Comparison of ENCODE assay signal across 8 cellular contexts in the genomic region with DNA sequence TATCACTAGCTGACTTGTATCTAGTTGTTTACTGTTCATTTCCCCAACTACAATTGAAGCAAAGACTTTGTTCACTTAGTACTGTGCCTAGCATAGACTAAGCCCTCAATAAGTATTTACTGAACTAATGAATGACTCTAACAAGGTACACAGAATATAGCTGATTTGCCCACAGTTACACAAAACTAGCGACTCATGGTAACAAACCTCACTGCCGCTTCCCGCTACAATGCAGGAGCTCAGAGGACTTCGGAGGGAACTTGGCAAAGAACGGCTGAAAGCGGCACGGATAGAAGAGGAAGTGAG. TPM values are rescaled to one million over a fixed set of nuclear protein-coding genes. Genes with fewer than 3 reads are reported as not detected.
DNase-seq lines count a peak whose midpoint lies in the region; ATAC-seq, FAIRE-seq and TF ChIP-seq lines count a peak whose summit lies in the region.

No MANE protein-coding gene starts in this region.

- no peak overlapping the region for H3K4ac ChIP-seq in neuronal stem cell (ENCODE audit: low read length)

- H4K8ac ChIP-seq in neuronal stem cell (ENCODE audit: low read depth, low read length) = no peak overlapping the region

- H3K27ac Mint-ChIP-seq in activated CD4-positive, alpha-beta T cell treated with anti-CD3 and anti-CD28 coated beads for 36 hours = peak overlapping the region; percentile 98
- H3K27ac Mint-ChIP-seq in endodermal cell = peak overlapping the region; percentile 100

- peaks cover 5% of the 10 kb centered on the region for H3K79me1 ChIP-seq in neuronal stem cell (ENCODE audit: low read depth, low read length)

- intact Hi-C loops in activated CD4-positive, alpha-beta T cell treated with anti-CD3 and anti-CD28 coated beads for 36 hours (cut with DNase I, micrococcal nuclease) = loop anchor here (1.0 to 10.0 kb wide), 16 partner anchors 49 to 684 kb away; a partner anchor contains a TSS

- no peak for ATAC-seq in activated CD4-positive, alpha-beta T cell treated with anti-CD3 and anti-CD28 coated beads for 36 hours
- no peak for ATAC-seq in HG03196 (IDR thresholded peaks at IDR 0.05; ENCODE audit: unreplicated experiment)

- H3K36me3 ChIP-seq in endodermal cell (ENCODE audit: control insufficient read depth, insufficient read depth, low read length) (peaks cover 15% of the 10 kb centered on the region), neuronal stem cell (replicated peaks in 1 of 2; ENCODE audit: control insufficient read depth in 2 of 2, insufficient read depth in 2 of 2, low read length in 2 of 2) (peaks cover 5 to 29% of the 10 kb centered on the region in 2 donors)

- no peak overlapping the region for H3K14ac ChIP-seq in neuronal stem cell (ENCODE audit: low read length)

- H3K4me1 Mint-ChIP-seq in activated CD4-positive, alpha-beta T cell treated with anti-CD3 and anti-CD28 coated beads for 36 hours = peaks cover 26% of the 10 kb centered on the region
- H3K4me1 Mint-ChIP-seq in endodermal cell = peaks cover 6% of the 10 kb centered on the region

- H3K9ac ChIP-seq in endodermal cell (ENCODE audit: extremely low read depth, low read length, poor library complexity, severe bottlenecking) = peak overlapping the region; percentile 99
- H3K9ac ChIP-seq in neuronal stem cell (ENCODE audit: low read depth, low read length, poor library complexity) = peak overlapping the region; percentile 79

- H2BK120ac ChIP-seq in neuronal stem cell (ENCODE audit: low read depth, low read length) = no peak overlapping the region

- H3K4me1 ChIP-seq in endodermal cell (ENCODE audit: control insufficient read depth, insufficient read depth, low read length) (no peaks in the 10 kb centered on the region), neuronal stem cell (ENCODE audit: control insufficient read depth in 2 of 2, insufficient read depth in 1 of 2, low read depth in 1 of 2, low read length in 2 of 2) (peaks cover 0 to 3% of the 10 kb centered on the region in 2 donors)

- H4K91ac ChIP-seq in neuronal stem cell (ENCODE audit: low read depth, low read length, poor library complexity) = no peak overlapping the region

- TF ChIP-seq CTCF in endodermal cell (conservative IDR thresholded peaks at IDR 0.05) = no peak

- H2BK12ac ChIP-seq in neuronal stem cell (ENCODE audit: low read length) = no peak overlapping the region

- CTCF ChIA-PET in activated CD4-positive, alpha-beta T cell treated with anti-CD3 and anti-CD28 coated beads for 36 hours (lab: Charles Lee) = interaction anchor here (0.8 to 2.4 kb wide), 9 partner anchors 12 to 326 kb away, joined by 3 to 7 read pairs (median 4); a partner anchor contains a TSS

- no peaks in the 10 kb centered on the region for H3K9me3 Mint-ChIP-seq in activated CD4-positive, alpha-beta T cell treated with anti-CD3 and anti-CD28 coated beads for 36 hours (ENCODE audit: low read depth)
- no peaks in the 10 kb centered on the region for H3K9me3 Mint-ChIP-seq in endodermal cell

- no peaks in the 10 kb centered on the region for H3K27me3 ChIP-seq in endodermal cell (ENCODE audit: control insufficient read depth, insufficient read depth, low read length, poor library complexity, severe bottlenecking)
- H3K27me3 ChIP-seq in neuronal stem cell (ENCODE audit: control insufficient read depth in 3 of 3, insufficient read depth in 3 of 3, low read depth in 1 of 3, low read length in 3 of 3) = no peaks in the 10 kb centered on the region

- H3K23ac ChIP-seq in neuronal stem cell (ENCODE audit: low read depth, low read length, poor library complexity) = no peak overlapping the region

- no peaks in the 10 kb centered on the region for H3K27me3 Mint-ChIP-seq in activated CD4-positive, alpha-beta T cell treated with anti-CD3 and anti-CD28 coated beads for 36 hours
- H3K27me3 Mint-ChIP-seq in endodermal cell (ENCODE audit: insufficient read depth) = peaks cover 2% of the 10 kb centered on the region

- H2BK15ac ChIP-seq in neuronal stem cell (ENCODE audit: low read length) = no peak overlapping the region

- POLR2A ChIA-PET in activated CD4-positive, alpha-beta T cell treated with anti-CD3 and anti-CD28 coated beads for 36 hours (lab: Charles Lee) = interaction anchor here (0.6 to 1.3 kb wide), 2 partner anchors 22 to 250 kb away, joined by 3 read pairs; a partner anchor contains a TSS

- peak overlapping the region; percentile 75 for H3K4me2 ChIP-seq in neuronal stem cell (ENCODE audit: insufficient read depth, low read length, poor library complexity, severe bottlenecking)

- H3K18ac ChIP-seq in neuronal stem cell (ENCODE audit: low read length) = peak overlapping the region; percentile 98

- H3K4me3 ChIP-seq in endodermal cell (ENCODE audit: low read length) = peak overlapping the region; percentile 100
- peak overlapping the region; percentile 90 to 95 for H3K4me3 ChIP-seq in neuronal stem cell (ENCODE audit: low read length in 2 of 2)

- no peak for TF ChIP-seq POLR2A in GM12892 (IDR thresholded peaks at IDR 0.05; ENCODE audit: low read depth, low read length)

- peak overlapping the region; percentile 98 for H3K4me3 Mint-ChIP-seq in activated CD4-positive, alpha-beta T cell treated with anti-CD3 and anti-CD28 coated beads for 36 hours
- peak overlapping the region; percentile 93 for H3K4me3 Mint-ChIP-seq in endodermal cell

- no peak for DNase-seq in activated CD4-positive, alpha-beta T cell treated with anti-CD3 and anti-CD28 coated beads for 36 hours
- no peak for DNase-seq in activated CD4-positive, alpha-beta T cell treated with anti-CD3 and anti-CD28 coated beads, Interleukin-2, amount 50 U/mL, for 4 hours
- DNase-seq in RPMI7951 (ENCODE audit: low read depth) (peak; percentile 57), endodermal cell (no peak), neuronal stem cell (ENCODE audit: low spot score) (no peak), NCI-H146 (lab: John Stamatoyannopoulos, UW) (no peak), GM12892 (ENCODE audit: insufficient read length) (no peak)

- FAIRE-seq in GM12892 (lab: Jason Lieb, UNC) = no peak

- H3K9me3 ChIP-seq in endodermal cell (ENCODE audit: control insufficient read depth, low read length) (no peaks in the 10 kb centered on the region), neuronal stem cell (replicated peaks in 1 of 2; ENCODE audit: control insufficient read depth in 2 of 2, insufficient read depth in 1 of 2, low read depth in 1 of 2, low read length in 2 of 2) (no peaks in the 10 kb centered on the region)

- H2AK5ac ChIP-seq in neuronal stem cell (ENCODE audit: low read depth, low read length) = no peak overlapping the region

- peak overlapping the region; percentile 98 for H2BK5ac ChIP-seq in neuronal stem cell (ENCODE audit: low read length)

- no peak overlapping the region for H3K27ac ChIP-seq in endodermal cell (ENCODE audit: low read depth, low read length)
- no peak overlapping the region for H3K27ac ChIP-seq in neuronal stem cell (replicated peaks; ENCODE audit: low read length)

- H2AFZ ChIP-seq in neuronal stem cell (ENCODE audit: low read length) = peak overlapping the region; percentile 98

- WGBS in endodermal cell (ENCODE audit: insufficient coverage in 1 of 2, insufficient read length in 1 of 2), 2 experiments = 0 to 2% methylated on average over 7 of the region's 7 CpGs
- no CpG with 5 or more reads among the region's 7 CpGs for WGBS in neuronal stem cell (ENCODE audit: extremely low coverage in 2 of 2, insufficient read length in 2 of 2, insufficient replicate concordance in 1 of 2), 2 donors

- peaks cover 22% of the 10 kb centered on the region for H3K36me3 Mint-ChIP-seq in activated CD4-positive, alpha-beta T cell treated with anti-CD3 and anti-CD28 coated beads for 36 hours (ENCODE audit: low read depth)
- peaks cover 25% of the 10 kb centered on the region for H3K36me3 Mint-ChIP-seq in endodermal cell (ENCODE audit: low read depth)

RNA-seq across cellular contexts. Expression of a gene that starts 0.5 kb away (rescaled TPM):
- 100 to 1,000 TPM; 175 to 203 TPM for total RNA-seq in activated CD4-positive, alpha-beta T cell treated with anti-CD3 and anti-CD28 coated beads for 36 hours
- total RNA-seq in RPMI7951 (2014; rRNA removed; shearing (Covaris generic)) = 90.2 and 90.8 TPM in 2 replicates
- total RNA-seq in endodermal cell = 100 to 1,000 TPM; 145 to 171 TPM
- polyA plus RNA-seq in endodermal cell (2013, experiment 1 of 2) = 114 TPM
- 101 TPM for polyA plus RNA-seq in endodermal cell (2013, experiment 2 of 2)
- polyA plus RNA-seq in neuronal stem cell (2013, experiment 1 of 2) = 49.4 TPM
- 48.1 TPM for polyA plus RNA-seq in neuronal stem cell (2013, experiment 2 of 2)
- 76.9 TPM for polyA plus RNA-seq in GM12892 (2012; ENCODE audit: missing spikeins)

RNA-seq across cellular contexts. Expression of a gene that starts 16.6 kb away (rescaled TPM):
- not detected for total RNA-seq in activated CD4-positive, alpha-beta T cell treated with anti-CD3 and anti-CD28 coated beads for 36 hours
- total RNA-seq in RPMI7951 (2014; rRNA removed; shearing (Covaris generic)) = 0.20 TPM in 1 of 2 replicates, not detected in the other
- under 1 TPM in 1 of 2 donors, not detected in 1; 0.35 TPM for total RNA-seq in endodermal cell
- polyA plus RNA-seq in endodermal cell (2013, experiment 1 of 2) = 0.11 TPM
- polyA plus RNA-seq in endodermal cell (2013, experiment 2 of 2) = 0.83 TPM
- 0.20 TPM for polyA plus RNA-seq in neuronal stem cell (2013, experiment 1 of 2)
- polyA plus RNA-seq in neuronal stem cell (2013, experiment 2 of 2) = 0.17 TPM
- polyA plus RNA-seq in GM12892 (2012; ENCODE audit: missing spikeins) = 0.19 TPM

RNA-seq across cellular contexts. Expression of a gene that starts 48.9 kb away (rescaled TPM):
- total RNA-seq in activated CD4-positive, alpha-beta T cell treated with anti-CD3 and anti-CD28 coated beads for 36 hours = 10 to 100 TPM; 38.9 to 48.7 TPM
- total RNA-seq in RPMI7951 (2014; rRNA removed; shearing (Covaris generic)) = 7.2 and 7.6 TPM in 2 replicates
- 10 to 100 TPM; 43.5 to 64.7 TPM for total RNA-seq in endodermal cell
- 45.3 TPM for polyA plus RNA-seq in endodermal cell (2013, experiment 1 of 2)
- 46.4 TPM for polyA plus RNA-seq in endodermal cell (2013, experiment 2 of 2)
- polyA plus RNA-seq in neuronal stem cell (2013, experiment 1 of 2) = 32.8 TPM
- 32.5 TPM for polyA plus RNA-seq in neuronal stem cell (2013, experiment 2 of 2)
- 9.7 TPM for polyA plus RNA-seq in GM12892 (2012; ENCODE audit: missing spikeins)

RNA-seq across cellular contexts. Expression of a gene that starts 51.0 kb away (rescaled TPM):
- not detected for total RNA-seq in activated CD4-positive, alpha-beta T cell treated with anti-CD3 and anti-CD28 coated beads for 36 hours
- not detected in 2 replicates for total RNA-seq in RPMI7951 (2014; rRNA removed; shearing (Covaris generic))
- total RNA-seq in endodermal cell = not detected
- not detected for polyA plus RNA-seq in endodermal cell (2013, experiment 1 of 2)
- not detected for polyA plus RNA-seq in endodermal cell (2013, experiment 2 of 2)
- polyA plus RNA-seq in neuronal stem cell (2013, experiment 1 of 2) = not detected
- polyA plus RNA-seq in neuronal stem cell (2013, experiment 2 of 2) = not detected
- polyA plus RNA-seq in GM12892 (2012; ENCODE audit: missing spikeins) = not detected
